8 cellular contexts compared by ENCODE assay signal in genomic region chr2:240021488-240022104, GRCh38. TPM values are rescaled to one million over a fixed set of nuclear protein-coding genes. Genes with fewer than 3 reads are reported as not detected.
DNase-seq lines count a peak whose midpoint lies in the region; ATAC-seq and TF ChIP-seq lines count a peak whose summit lies in the region.

No MANE protein-coding gene starts in this region.

- H3K4me1 ChIP-seq in hepatocyte (ENCODE audit: insufficient read depth) = peaks cover 13% of the 10 kb centered on the region

- peaks cover 7% of the 10 kb centered on the region; the same call in 1 of the 2 replicates for H4K20me1 ChIP-seq in SU-DHL-6 (ENCODE audit: low read depth, low read length)
- H4K20me1 ChIP-seq in hepatocyte (ENCODE audit: insufficient read depth, poor library complexity, severe bottlenecking) = peaks cover 24% of the 10 kb centered on the region

- no peaks in the 10 kb centered on the region for H3K9me3 ChIP-seq in SU-DHL-6 (ENCODE audit: insufficient read depth, low read length)
- H3K9me3 ChIP-seq in hepatocyte (ENCODE audit: low read depth) = no peaks in the 10 kb centered on the region

- H3K27ac ChIP-seq in SU-DHL-6 (ENCODE audit: low read depth, low read length) (no peak overlapping the region), hepatocyte (no peak overlapping the region)

- H3K27me3 ChIP-seq in SU-DHL-6 (ENCODE audit: low read length) = no peaks in the 10 kb centered on the region
- H3K27me3 ChIP-seq in hepatocyte = no peaks in the 10 kb centered on the region

- H3K9ac ChIP-seq in SU-DHL-6 (ENCODE audit: low read length) = no peak overlapping the region

- 59% methylated on average over 9 of the region's 9 CpGs for WGBS in hepatocyte (ENCODE audit: low lambda C conversion rate, missing lambda C conversion rate)

- H3F3A ChIP-seq in SU-DHL-6 (ENCODE audit: insufficient read depth) = no peaks in the 10 kb centered on the region

- peak; percentile 61 for DNase-seq in EH (ENCODE audit: low read depth)
- DNase-seq in amniotic stem cell (lab: John Stamatoyannopoulos, UW) = peak; percentile 14
- DNase-seq in hepatocyte (ENCODE audit: low spot score) = peak; percentile 88
- peak; percentile 54 to 59 (median 57) for DNase-seq in stimulated activated CD4-positive, alpha-beta T cell treated with anti-CD3 and anti-CD28 coated beads, Interleukin-12 subunit alpha, Interleukin-12 subunit beta, amount 100 ng/mL, for 48 hours (ENCODE audit: low read depth in 2 of 3, low spot score in 1 of 3)

- H3K9me2 ChIP-seq in SU-DHL-6 (replicated peaks; ENCODE audit: insufficient read depth, low read length) (no peaks in the 10 kb centered on the region), hepatocyte (replicated peaks; ENCODE audit: insufficient read depth) (no peaks in the 10 kb centered on the region)

- ATAC-seq in GM19351 (IDR thresholded peaks at IDR 0.05; ENCODE audit: unreplicated experiment) (no peak), GM19023 (IDR thresholded peaks at IDR 0.05; ENCODE audit: unreplicated experiment) (no peak)

- H3K4me3 ChIP-seq in SU-DHL-6 (ENCODE audit: insufficient read depth, low read length, poor library complexity, severe bottlenecking) (no peak overlapping the region), hepatocyte (no peak overlapping the region)

- TF ChIP-seq CTCF in LNCAP (IDR thresholded peaks at IDR 0.05) = peak; percentile 88
- TF ChIP-seq CTCF in SU-DHL-6 (IDR thresholded peaks at IDR 0.05; ENCODE audit: insufficient read depth, low read length, poor library complexity, severe bottlenecking) = peak; percentile 59
- TF ChIP-seq CTCF in hepatocyte (IDR thresholded peaks at IDR 0.05; ENCODE audit: poor library complexity) = peak; percentile 72

- peaks cover 45% of the 10 kb centered on the region for H3K79me2 ChIP-seq in SU-DHL-6 (ENCODE audit: insufficient read depth, low read length)
- H3K79me2 ChIP-seq in hepatocyte = peaks cover 42% of the 10 kb centered on the region

- H3K4me2 ChIP-seq in SU-DHL-6 (ENCODE audit: low read depth, low read length, poor library complexity, severe bottlenecking) (no peak overlapping the region), hepatocyte (no peak overlapping the region)

- H2AFZ ChIP-seq in SU-DHL-6 (ENCODE audit: low read depth, low read length, severe bottlenecking) = no peak overlapping the region
- no peak overlapping the region for H2AFZ ChIP-seq in hepatocyte

- no peaks in the 10 kb centered on the region; the same call in 1 of the 2 replicates for H3K36me3 ChIP-seq in SU-DHL-6 (ENCODE audit: low read length)
- no peaks in the 10 kb centered on the region for H3K36me3 ChIP-seq in hepatocyte (replicated peaks; ENCODE audit: insufficient read depth, low read depth)

RNA-seq across cellular contexts. Expression of gene NDUFA10, which starts 3.5 kb away (rescaled TPM):
- 96.5 and 107 TPM in 2 replicates for total RNA-seq in hepatocyte
- 142 and 165 TPM in 2 replicates for polyA plus RNA-seq in hepatocyte

RNA-seq across cellular contexts. Expression of gene OR6B2, which starts 8.6 kb away (rescaled TPM):
- not detected in 2 replicates for total RNA-seq in hepatocyte
- not detected in 2 replicates for polyA plus RNA-seq in hepatocyte

RNA-seq across cellular contexts. Expression of gene OR6B3, which starts 31.7 kb away (rescaled TPM):
- not detected in 2 replicates for total RNA-seq in hepatocyte
- polyA plus RNA-seq in hepatocyte = not detected in 2 replicates

Comparison
In these comparisons a context has a peak if more than half of its experiments do, and no peak if none do; other contexts are left out.
1. DNase-seq: peak in every context shown above with its lines; median percentile 88 in hepatocyte; 61 in EH; 57 in stimulated activated CD4-positive, alpha-beta T cell treated with anti-CD3 and anti-CD28 coated beads, Interleukin-12 subunit alpha, Interleukin-12 subunit beta, amount 100 ng/mL, for 48 hours; 14 in amniotic stem cell.